In the genomic region with DNA sequence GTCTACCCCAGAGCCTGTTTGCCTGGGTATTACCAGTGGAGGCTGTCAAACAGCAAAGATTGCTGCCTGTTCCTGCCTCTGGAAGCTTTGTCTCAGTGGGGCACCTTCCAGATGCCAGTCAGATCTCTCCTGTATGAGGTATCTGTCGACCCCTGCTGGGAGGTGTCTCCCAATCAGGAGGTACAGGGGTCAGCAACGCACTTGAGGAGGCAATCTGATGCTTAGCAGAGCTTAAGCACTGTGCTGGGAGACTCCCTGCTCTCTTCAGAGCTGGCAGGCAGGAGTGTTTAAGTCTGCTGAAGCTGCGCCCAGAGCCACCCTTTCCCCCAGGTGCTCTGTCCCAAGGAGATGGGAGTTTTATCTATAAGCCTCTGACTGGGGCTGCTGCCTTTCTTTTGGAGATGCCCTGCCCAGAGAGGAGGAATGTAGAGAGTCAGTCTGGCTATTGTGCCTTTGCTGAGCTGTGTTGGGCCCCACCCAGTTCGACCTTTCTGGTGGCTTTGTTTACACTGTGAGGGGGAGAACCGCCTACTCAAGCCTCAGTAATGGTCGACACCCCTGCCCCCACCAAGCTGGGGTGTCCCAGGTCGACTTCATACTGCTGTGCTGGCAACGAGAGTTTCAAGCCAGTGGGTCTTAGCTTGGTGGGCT, we compare ENCODE assay signal across 1 cellular context.
TF ChIP-seq lines count a peak whose summit lies in the region.

No MANE protein-coding gene starts in this region.

TF ChIP-seq in HepG2, 621 proteins besides CTCF, POLR2A, EP300 and RAD21 (continued from another document and continues in another):
- TF ChIP-seq, protein P1, sequence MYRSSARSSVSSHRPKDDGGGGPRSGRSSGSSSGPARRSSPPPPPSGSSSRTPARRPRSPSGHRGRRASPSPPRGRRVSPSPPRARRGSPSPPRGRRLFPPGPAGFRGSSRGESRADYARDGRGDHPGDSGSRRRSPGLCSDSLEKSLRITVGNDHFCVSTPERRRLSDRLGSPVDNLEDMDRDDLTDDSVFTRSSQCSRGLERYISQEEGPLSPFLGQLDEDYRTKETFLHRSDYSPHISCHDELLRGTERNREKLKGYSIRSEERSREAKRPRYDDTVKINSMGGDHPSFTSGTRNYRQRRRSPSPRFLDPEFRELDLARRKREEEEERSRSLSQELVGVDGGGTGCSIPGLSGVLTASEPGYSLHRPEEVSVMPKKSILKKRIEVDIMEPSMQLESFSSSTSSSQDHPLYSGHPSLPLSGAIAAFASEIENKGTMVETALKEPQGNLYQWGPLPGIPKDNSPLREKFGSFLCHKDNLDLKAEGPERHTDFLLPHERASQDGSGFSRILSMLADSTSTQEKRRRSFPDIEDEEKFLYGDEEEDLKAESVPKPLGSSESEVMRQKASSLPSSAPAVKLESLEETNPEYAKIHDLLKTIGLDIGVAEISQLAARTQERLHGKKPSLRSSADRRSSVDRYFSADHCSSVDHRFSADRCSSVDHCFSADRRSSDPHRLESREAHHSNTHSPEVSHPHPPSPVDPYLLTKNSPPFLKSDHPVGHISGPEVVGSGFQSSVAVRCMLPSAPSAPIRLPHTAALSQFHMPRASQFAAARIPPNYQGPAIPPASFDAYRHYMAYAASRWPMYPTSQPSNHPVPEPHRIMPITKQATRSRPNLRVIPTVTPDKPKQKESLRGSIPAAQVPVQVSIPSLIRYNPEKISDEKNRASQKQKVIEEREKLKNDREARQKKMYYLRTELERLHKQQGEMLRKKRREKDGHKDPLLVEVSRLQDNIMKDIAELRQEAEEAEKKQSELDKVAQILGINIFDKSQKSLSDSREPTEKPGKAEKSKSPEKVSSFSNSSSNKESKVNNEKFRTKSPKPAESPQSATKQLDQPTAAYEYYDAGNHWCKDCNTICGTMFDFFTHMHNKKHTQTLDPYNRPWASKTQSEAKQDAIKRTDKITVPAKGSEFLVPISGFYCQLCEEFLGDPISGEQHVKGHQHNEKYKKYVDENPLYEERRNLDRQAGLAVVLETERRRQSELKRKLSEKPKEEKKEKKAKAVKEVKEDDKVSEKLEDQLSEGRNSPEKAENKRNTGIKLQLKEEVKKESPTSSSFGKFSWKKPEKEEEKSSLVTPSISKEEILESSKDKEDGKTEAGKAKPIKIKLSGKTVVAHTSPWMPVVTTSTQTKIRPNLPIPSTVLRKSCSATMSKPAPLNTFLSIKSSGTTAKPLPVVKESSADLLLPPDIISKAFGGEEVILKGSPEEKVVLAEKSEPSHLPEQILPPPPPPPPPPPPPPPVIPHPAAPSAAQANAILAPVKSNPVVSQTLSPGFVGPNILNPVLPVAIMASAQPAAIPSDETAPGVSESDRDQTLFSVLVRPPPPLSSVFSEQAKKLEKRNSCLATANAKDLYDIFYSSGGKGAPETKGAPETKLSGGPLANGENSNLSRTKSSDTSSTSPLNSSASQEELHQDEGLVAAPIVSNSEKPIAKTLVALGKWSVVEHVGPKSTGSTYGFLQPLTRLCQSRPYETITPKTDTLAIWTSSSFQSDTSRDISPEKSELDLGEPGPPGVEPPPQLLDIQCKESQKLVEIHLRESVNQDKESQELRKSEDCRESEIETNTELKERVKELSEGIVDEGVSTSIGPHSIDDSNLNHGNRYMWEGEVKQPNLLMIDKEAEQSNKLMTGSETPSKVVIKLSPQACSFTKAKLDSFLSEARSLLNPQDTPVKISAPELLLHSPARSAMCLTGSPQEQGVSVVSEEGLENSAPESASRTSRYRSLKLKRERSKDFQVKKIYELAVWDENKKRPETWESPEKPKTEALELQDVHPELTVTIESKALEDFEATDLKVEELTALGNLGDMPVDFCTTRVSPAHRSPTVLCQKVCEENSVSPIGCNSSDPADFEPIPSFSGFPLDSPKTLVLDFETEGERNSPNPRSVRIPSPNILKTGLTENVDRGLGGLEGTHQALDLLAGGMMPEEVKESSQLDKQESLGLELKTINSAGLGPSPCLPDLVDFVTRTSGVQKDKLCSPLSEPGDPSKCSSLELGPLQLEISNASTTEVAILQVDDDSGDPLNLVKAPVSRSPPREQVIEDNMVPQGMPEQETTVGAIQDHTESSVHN (CRISPR knock-in tag; IDR thresholded peaks at IDR 0.05) = no peak
- TF ChIP-seq SSRP1 (CRISPR knock-in tag; IDR thresholded peaks at IDR 0.05) = no peak
- TF ChIP-seq ZFX (CRISPR knock-in tag; IDR thresholded peaks at IDR 0.05; ENCODE audit: low read depth) = no peak
- TF ChIP-seq SMYD3 (CRISPR knock-in tag; IDR thresholded peaks at IDR 0.05) = no peak
- TF ChIP-seq SUZ12 (IDR thresholded peaks at IDR 0.05; ENCODE audit: low read depth, low read length) = no peak
- TF ChIP-seq MED8 (CRISPR knock-in tag; IDR thresholded peaks at IDR 0.05; ENCODE audit: insufficient replicate concordance) = no peak
- no peak for TF ChIP-seq ZC3H13 (CRISPR knock-in tag; IDR thresholded peaks at IDR 0.05)
- TF ChIP-seq ZNF577 (CRISPR knock-in tag; IDR thresholded peaks at IDR 0.05; ENCODE audit: borderline replicate concordance, low read depth) = no peak
- TF ChIP-seq, protein P2, sequence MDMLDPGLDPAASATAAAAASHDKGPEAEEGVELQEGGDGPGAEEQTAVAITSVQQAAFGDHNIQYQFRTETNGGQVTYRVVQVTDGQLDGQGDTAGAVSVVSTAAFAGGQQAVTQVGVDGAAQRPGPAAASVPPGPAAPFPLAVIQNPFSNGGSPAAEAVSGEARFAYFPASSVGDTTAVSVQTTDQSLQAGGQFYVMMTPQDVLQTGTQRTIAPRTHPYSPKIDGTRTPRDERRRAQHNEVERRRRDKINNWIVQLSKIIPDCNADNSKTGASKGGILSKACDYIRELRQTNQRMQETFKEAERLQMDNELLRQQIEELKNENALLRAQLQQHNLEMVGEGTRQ (IDR thresholded peaks at IDR 0.05; ENCODE audit: low read depth, low read length) = no peak
- TF ChIP-seq, protein P2 (CRISPR knock-in tag; IDR thresholded peaks at IDR 0.05; ENCODE audit: borderline replicate concordance) = no peak
- peak; percentile 93 for TF ChIP-seq SP5 (CRISPR knock-in tag; IDR thresholded peaks at IDR 0.05; ENCODE audit: borderline replicate concordance, low read depth)
- no peak; the same call in 1 of the 2 replicates for TF ChIP-seq SOX5 (CRISPR knock-in tag; IDR thresholded peaks at IDR 0.05; ENCODE audit: borderline replicate concordance)
- TF ChIP-seq, protein P3, sequence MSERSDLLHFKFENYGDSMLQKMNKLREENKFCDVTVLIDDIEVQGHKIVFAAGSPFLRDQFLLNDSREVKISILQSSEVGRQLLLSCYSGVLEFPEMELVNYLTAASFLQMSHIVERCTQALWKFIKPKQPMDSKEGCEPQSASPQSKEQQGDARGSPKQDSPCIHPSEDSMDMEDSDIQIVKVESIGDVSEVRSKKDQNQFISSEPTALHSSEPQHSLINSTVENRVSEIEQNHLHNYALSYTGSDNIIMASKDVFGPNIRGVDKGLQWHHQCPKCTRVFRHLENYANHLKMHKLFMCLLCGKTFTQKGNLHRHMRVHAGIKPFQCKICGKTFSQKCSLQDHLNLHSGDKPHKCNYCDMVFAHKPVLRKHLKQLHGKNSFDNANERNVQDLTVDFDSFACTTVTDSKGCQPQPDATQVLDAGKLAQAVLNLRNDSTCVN (CRISPR knock-in tag; IDR thresholded peaks at IDR 0.05; ENCODE audit: borderline replicate concordance) = no peak
- TF ChIP-seq FOXA1 (IDR thresholded peaks at IDR 0.05) = no peak
- TF ChIP-seq FOXA1 (CRISPR knock-in tag; IDR thresholded peaks at IDR 0.05) = peak; percentile 91
- TF ChIP-seq, protein P4, sequence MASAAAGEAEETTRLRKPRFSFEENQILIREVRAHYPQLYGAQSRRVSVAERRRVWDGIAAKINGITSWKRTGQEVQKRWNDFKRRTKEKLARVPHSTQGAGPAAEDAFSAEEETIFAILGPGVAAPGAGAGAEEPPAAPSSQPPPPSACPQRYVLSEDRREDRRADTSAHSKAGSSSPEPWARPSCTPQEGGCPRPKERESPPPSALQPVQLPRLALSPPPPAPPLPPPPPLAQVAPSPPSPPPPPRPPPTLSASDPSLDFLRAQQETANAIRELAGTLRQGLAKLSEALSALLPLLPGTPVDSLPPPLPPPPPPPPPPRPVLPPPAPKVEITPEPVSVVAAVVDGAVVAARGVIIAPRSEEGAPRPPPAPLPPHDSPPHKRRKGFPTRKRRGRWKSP (CRISPR knock-in tag; IDR thresholded peaks at IDR 0.05) = no peak
- TF ChIP-seq, protein P5, sequence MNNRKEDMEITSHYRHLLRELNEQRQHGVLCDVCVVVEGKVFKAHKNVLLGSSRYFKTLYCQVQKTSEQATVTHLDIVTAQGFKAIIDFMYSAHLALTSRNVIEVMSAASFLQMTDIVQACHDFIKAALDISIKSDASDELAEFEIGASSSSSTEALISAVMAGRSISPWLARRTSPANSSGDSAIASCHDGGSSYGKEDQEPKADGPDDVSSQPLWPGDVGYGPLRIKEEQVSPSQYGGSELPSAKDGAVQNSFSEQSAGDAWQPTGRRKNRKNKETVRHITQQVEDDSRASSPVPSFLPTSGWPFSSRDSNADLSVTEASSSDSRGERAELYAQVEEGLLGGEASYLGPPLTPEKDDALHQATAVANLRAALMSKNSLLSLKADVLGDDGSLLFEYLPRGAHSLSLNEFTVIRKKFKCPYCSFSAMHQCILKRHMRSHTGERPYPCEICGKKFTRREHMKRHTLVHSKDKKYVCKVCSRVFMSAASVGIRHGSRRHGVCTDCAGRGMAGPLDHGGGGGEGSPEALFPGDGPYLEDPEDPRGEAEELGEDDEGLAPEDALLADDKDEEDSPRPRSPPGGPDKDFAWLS (CRISPR knock-in tag; IDR thresholded peaks at IDR 0.05; ENCODE audit: borderline replicate concordance) = no peak
- no peak for TF ChIP-seq NCOA5 (CRISPR knock-in tag; IDR thresholded peaks at IDR 0.05)
- TF ChIP-seq ZSCAN20 (CRISPR knock-in tag; IDR thresholded peaks at IDR 0.05; ENCODE audit: borderline replicate concordance) = no peak
- TF ChIP-seq STAT5B (CRISPR knock-in tag; IDR thresholded peaks at IDR 0.05) = no peak
- no peak for TF ChIP-seq GFI1 (CRISPR knock-in tag; IDR thresholded peaks at IDR 0.05; ENCODE audit: borderline replicate concordance)
- TF ChIP-seq, protein P6, sequence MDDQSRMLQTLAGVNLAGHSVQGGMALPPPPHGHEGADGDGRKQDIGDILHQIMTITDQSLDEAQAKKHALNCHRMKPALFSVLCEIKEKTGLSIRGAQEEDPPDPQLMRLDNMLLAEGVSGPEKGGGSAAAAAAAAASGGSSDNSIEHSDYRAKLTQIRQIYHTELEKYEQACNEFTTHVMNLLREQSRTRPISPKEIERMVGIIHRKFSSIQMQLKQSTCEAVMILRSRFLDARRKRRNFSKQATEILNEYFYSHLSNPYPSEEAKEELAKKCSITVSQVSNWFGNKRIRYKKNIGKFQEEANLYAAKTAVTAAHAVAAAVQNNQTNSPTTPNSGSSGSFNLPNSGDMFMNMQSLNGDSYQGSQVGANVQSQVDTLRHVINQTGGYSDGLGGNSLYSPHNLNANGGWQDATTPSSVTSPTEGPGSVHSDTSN (CRISPR knock-in tag; IDR thresholded peaks at IDR 0.05; ENCODE audit: borderline replicate concordance) = no peak
- TF ChIP-seq, protein P7, sequence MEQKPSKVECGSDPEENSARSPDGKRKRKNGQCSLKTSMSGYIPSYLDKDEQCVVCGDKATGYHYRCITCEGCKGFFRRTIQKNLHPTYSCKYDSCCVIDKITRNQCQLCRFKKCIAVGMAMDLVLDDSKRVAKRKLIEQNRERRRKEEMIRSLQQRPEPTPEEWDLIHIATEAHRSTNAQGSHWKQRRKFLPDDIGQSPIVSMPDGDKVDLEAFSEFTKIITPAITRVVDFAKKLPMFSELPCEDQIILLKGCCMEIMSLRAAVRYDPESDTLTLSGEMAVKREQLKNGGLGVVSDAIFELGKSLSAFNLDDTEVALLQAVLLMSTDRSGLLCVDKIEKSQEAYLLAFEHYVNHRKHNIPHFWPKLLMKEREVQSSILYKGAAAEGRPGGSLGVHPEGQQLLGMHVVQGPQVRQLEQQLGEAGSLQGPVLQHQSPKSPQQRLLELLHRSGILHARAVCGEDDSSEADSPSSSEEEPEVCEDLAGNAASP (CRISPR knock-in tag; IDR thresholded peaks at IDR 0.05; ENCODE audit: borderline replicate concordance) = peak; percentile 20; the same call in 1 of the 2 replicates
- TF ChIP-seq ZNF556 (CRISPR knock-in tag; IDR thresholded peaks at IDR 0.05; ENCODE audit: borderline replicate concordance) = no peak
- TF ChIP-seq ZBTB21 (CRISPR knock-in tag; IDR thresholded peaks at IDR 0.05) = no peak
- peak; percentile 27; the same call in 1 of the 2 replicates for TF ChIP-seq RARA (CRISPR knock-in tag; IDR thresholded peaks at IDR 0.05)
- TF ChIP-seq RARG (CRISPR knock-in tag; IDR thresholded peaks at IDR 0.05; ENCODE audit: low read depth) = no peak
- TF ChIP-seq ZFAT (CRISPR knock-in tag; conservative IDR thresholded peaks at IDR 0.05) = no peak
- TF ChIP-seq ZNF850 (CRISPR knock-in tag; conservative IDR thresholded peaks at IDR 0.05) = no peak
- TF ChIP-seq FOXA3 (CRISPR knock-in tag; IDR thresholded peaks at IDR 0.05) = peak; percentile 76
- TF ChIP-seq CEBPG (CRISPR knock-in tag; IDR thresholded peaks at IDR 0.05) = no peak
- no peak for TF ChIP-seq ZNF792 (CRISPR knock-in tag; IDR thresholded peaks at IDR 0.05)
- peak; percentile 31 for TF ChIP-seq ZNF883 (CRISPR knock-in tag; IDR thresholded peaks at IDR 0.05; ENCODE audit: not compliant biosample characterization)
- TF ChIP-seq LCORL (IDR thresholded peaks at IDR 0.05) = no peak
- 0 out of 2 replicates have a peak, but pooled peaks have one; percentile 35 for TF ChIP-seq LCORL (CRISPR knock-in tag; IDR thresholded peaks at IDR 0.05)
- TF ChIP-seq, protein P8, sequence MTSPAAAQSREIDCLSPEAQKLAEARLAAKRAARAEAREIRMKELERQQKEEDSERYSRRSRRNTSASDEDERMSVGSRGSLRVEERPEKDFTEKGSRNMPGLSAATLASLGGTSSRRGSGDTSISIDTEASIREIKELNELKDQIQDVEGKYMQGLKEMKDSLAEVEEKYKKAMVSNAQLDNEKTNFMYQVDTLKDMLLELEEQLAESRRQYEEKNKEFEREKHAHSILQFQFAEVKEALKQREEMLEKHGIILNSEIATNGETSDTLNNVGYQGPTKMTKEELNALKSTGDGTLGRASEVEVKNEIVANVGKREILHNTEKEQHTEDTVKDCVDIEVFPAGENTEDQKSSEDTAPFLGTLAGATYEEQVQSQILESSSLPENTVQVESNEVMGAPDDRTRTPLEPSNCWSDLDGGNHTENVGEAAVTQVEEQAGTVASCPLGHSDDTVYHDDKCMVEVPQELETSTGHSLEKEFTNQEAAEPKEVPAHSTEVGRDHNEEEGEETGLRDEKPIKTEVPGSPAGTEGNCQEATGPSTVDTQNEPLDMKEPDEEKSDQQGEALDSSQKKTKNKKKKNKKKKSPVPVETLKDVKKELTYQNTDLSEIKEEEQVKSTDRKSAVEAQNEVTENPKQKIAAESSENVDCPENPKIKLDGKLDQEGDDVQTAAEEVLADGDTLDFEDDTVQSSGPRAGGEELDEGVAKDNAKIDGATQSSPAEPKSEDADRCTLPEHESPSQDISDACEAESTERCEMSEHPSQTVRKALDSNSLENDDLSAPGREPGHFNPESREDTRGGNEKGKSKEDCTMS (CRISPR knock-in tag; conservative IDR thresholded peaks at IDR 0.05) = no peak
- TF ChIP-seq HNF4A (CRISPR knock-in tag; IDR thresholded peaks at IDR 0.05) = peak; percentile 4; the same call in 1 of the 2 replicates
- no peak for TF ChIP-seq RXRA (CRISPR knock-in tag; IDR thresholded peaks at IDR 0.05)
- no peak for TF ChIP-seq POLR2AphosphoS2 (IDR thresholded peaks at IDR 0.05; ENCODE audit: low read depth, low read length)
- no peak for TF ChIP-seq HOXA5 (CRISPR knock-in tag; IDR thresholded peaks at IDR 0.05)
- TF ChIP-seq RFX1 (IDR thresholded peaks at IDR 0.05) = no peak
- no peak for TF ChIP-seq HNRNPH1 (optimal IDR thresholded peaks at IDR 0.05; ENCODE audit: low read depth, low read length)
- TF ChIP-seq FOSL2 (CRISPR knock-in tag; IDR thresholded peaks at IDR 0.05) = peak; percentile 50
